8 cellular contexts compared by ENCODE assay signal in the genomic region with DNA sequence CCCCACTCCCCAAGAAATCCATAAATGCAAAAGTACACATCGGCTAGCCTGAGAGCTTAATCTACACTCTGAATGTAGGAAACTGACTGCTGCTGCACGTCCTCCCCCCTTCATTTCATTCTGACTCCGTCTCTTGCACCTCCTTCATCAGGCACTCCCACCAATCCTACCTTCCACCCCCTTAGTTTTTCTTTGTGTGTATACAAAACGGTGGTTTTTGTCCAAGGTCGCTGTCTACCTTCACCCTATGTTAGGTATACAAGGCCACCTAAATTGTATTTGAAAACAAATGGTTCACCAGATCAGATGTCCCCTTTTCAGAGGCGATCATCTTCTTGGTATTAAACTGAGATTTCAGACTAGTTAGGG. TPM values are rescaled to one million over a fixed set of nuclear protein-coding genes. Genes with fewer than 3 reads are reported as not detected.
DNase-seq lines count a peak whose midpoint lies in the region; ATAC-seq, FAIRE-seq and TF ChIP-seq lines count a peak whose summit lies in the region.

No MANE protein-coding gene starts in this region.

- peaks cover 33 to 43% (median 39%) of the 10 kb centered on the region in 3 donors for H3K4me1 ChIP-seq in pancreas

- H3K9me3 ChIP-seq in pancreas = no peaks in the 10 kb centered on the region

- FAIRE-seq in pancreas (lab: Jason Lieb, UNC) = no peak

- TF ChIP-seq CTCF in fibroblast of the aortic adventitia (IDR thresholded peaks at IDR 0.05; ENCODE audit: insufficient read depth, low read length) (no peak), pancreas (IDR thresholded peaks at IDR 0.05) (no peak)

- H3K4me3 ChIP-seq in fibroblast of the aortic adventitia (ENCODE audit: low read depth, low read length) (peak overlapping the region; percentile 97), pancreas (peak overlapping the region; percentile 71 to 77 (median 74))

- no peaks in the 10 kb centered on the region for H3K27me3 ChIP-seq in pancreas

- peak overlapping the region in 2 of 4 donors; percentile 93 to 95 for H3K27ac ChIP-seq in pancreas

- WGBS in pancreas, 2 donors = 1 to 2% methylated on average over 6 of the region's 6 CpGs

- H3K36me3 ChIP-seq in pancreas = no peaks in the 10 kb centered on the region

- ATAC-seq in Right ventricle myocardium superior (ENCODE audit: poor library complexity) (peak; percentile 19), Right ventricle myocardium inferior (no peak), pancreas (peak in 2 of 4 donors; percentile 13), HG03469 (IDR thresholded peaks at IDR 0.05; ENCODE audit: unreplicated experiment) (no peak)

- intact Hi-C loops in Right ventricle myocardium superior (cut with DNase I) (no loop called here), Right ventricle myocardium inferior (cut with DNase I) (loop anchor here (5.0 kb wide), 1 partner anchor 40 kb away; no protein-coding TSS in a partner anchor), pancreas (cut with DNase I) (no loop called here)

- DNase-seq in Right ventricle myocardium superior = no peak
- DNase-seq in Right ventricle myocardium inferior (ENCODE audit: missing footprints) = no peak
- peak; percentile 12 for DNase-seq in UCSD-AML1 (lab: John Stamatoyannopoulos, UW; ENCODE audit: unreplicated experiment)
- DNase-seq in fibroblast of the aortic adventitia (ENCODE audit: low read depth) = peak; percentile 37
- DNase-seq in pancreas = no peak
- no peak for DNase-seq in NCI-H1048 (lab: John Stamatoyannopoulos, UW)
- no peak for DNase-seq in SKM-1 treated with dmso at 0.1 percent for 144 hours (lab: John Stamatoyannopoulos, UW; ENCODE audit: unreplicated experiment)

RNA-seq across cellular contexts. Expression of a gene that starts 1.9 kb away (rescaled TPM):
- total RNA-seq in Right ventricle myocardium superior = 53.0 TPM
- 55.4 TPM for total RNA-seq in Right ventricle myocardium inferior
- 57.7 and 88.6 TPM in 2 replicates for total RNA-seq in fibroblast of the aortic adventitia (ENCODE audit: low replicate concordance)
- 10 to 100 TPM; 17.6 to 40.9 (median 23.4) TPM for total RNA-seq in pancreas
- 10 to 100 TPM; 20.5 to 22.5 TPM for polyA plus RNA-seq in pancreas

Comparison
In these comparisons a context has a peak if more than half of its experiments do, and no peak if none do; other contexts are left out.
1. DNase-seq: peak in UCSD-AML1 (single experiment) and fibroblast of the aortic adventitia (single experiment); none in Right ventricle myocardium superior (single experiment), Right ventricle myocardium inferior (single experiment), pancreas (0 of 6), NCI-H1048 (single experiment) and SKM-1 treated with dmso at 0.1 percent for 144 hours (single experiment).